ENCODE assay signal across 25 cellular contexts in genomic region chr1:227472772-227473171, GRCh38.
"Had no signal": no experiment of that assay in that cellular context is flagged by ENCODE, and none has a peak within 500 bp of the region (broad histone marks: within the 10 kb centered on the region; RNA-seq: fewer than 3 reads in every experiment).

No MANE protein-coding gene starts in this region.

- H3K4me3 ChIP-seq: lower lobe of right lung, pancreas, prostate gland, sigmoid colon, spleen, suprapubic skin, thoracic aorta, tibial artery, upper lobe of right lung had no signal

- H3K27ac ChIP-seq: lower lobe of right lung, pancreas, prostate gland, sigmoid colon, spleen, suprapubic skin, thoracic aorta, tibial artery, upper lobe of right lung had no signal

- H3K4me1 ChIP-seq: lower lobe of right lung, pancreas, prostate gland, sigmoid colon, spleen, suprapubic skin, tibial artery, upper lobe of right lung had no signal

- H3K36me3 ChIP-seq: lower lobe of right lung, pancreas, prostate gland, sigmoid colon, spleen, suprapubic skin, thoracic aorta, tibial artery, upper lobe of right lung had no signal

- FAIRE-seq: keratinocyte, pancreas, small intestine, urothelium cell line had no signal

- H3K9me3 ChIP-seq: lower lobe of right lung, pancreas, prostate gland, sigmoid colon, suprapubic skin, thoracic aorta, tibial artery, upper lobe of right lung had no signal

- DNase-seq: hippocampal formation; kidney glomerular epithelial cell; left cardiac atrium; lower lobe of right lung; mammary epithelial cell; mesenchymal stem cell; naive thymus-derived CD8-positive, alpha-beta T cell; nucleus accumbens; pancreas; posterior cingulate gyrus; retina; right cardiac atrium; sigmoid colon; small intestine; spleen; stimulated activated CD4-positive, alpha-beta T cell treated with anti-CD3 and anti-CD28 coated beads, Interleukin-4, amount 100 ng/mL, for 24 hours; stimulated activated naive CD4-positive, alpha-beta T cell; tibial artery; trophoblast cell; upper lobe of right lung had no signal
